ENCODE assay signal across 16 cellular contexts in genomic region chr3:114545196-114545595, GRCh38.
"Had no signal": no experiment of that assay in that cellular context is flagged by ENCODE, and none has a peak within 500 bp of the region (broad histone marks: within the 10 kb centered on the region; RNA-seq: fewer than 3 reads in every experiment).

No MANE protein-coding gene starts in this region.

- H3K4me3 ChIP-seq: gastroesophageal sphincter, lung, smooth muscle cell had no signal

- DNase-seq: effector memory CD4-positive, alpha-beta T cell; glutamatergic neuron; immature natural killer cell; left ventricle myocardium superior; mesendoderm; naive thymus-derived CD4-positive, alpha-beta T cell; right cardiac atrium; stimulated activated CD4-positive, alpha-beta T cell treated with anti-CD3 and anti-CD28 coated beads, Interleukin-2, amount 100 ng/mL, for 48 hours; stimulated activated naive CD4-positive, alpha-beta T cell treated with Interleukin-2 at 50 U/mL for 16 hours had no signal

- H3K27me3 ChIP-seq: gastroesophageal sphincter, neutrophil had no signal

- H3K4me1 ChIP-seq: gastroesophageal sphincter had no signal

- ATAC-seq: esophagus mucosa; gastroesophageal sphincter; left ventricle myocardium superior; naive thymus-derived CD4-positive, alpha-beta T cell; right cardiac atrium had no signal

- H3K36me3 ChIP-seq: gastroesophageal sphincter, neutrophil had no signal

- H3K9me3 ChIP-seq: gastroesophageal sphincter, neutrophil had no signal

- FAIRE-seq: endometrium, keratinocyte had no signal

- H3K4me2 ChIP-seq: smooth muscle cell had no signal

- H3K27ac ChIP-seq: gastroesophageal sphincter, neutrophil had no signal
